In the genomic region with DNA sequence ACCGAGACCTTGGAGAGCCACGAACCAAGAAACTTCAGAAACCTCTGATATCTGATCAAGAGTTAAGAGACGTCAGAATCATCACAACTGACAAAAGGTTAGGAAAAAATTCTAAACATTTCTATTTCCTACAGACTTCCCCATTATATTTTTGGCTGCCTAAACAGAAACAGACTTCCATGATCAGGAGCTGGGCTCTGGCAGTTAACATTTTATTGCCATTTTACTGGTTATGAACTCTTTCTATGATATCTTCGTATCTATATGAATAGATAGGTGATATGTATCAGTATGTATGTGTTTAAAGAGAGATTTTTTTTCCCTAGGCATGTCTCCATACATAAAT, we compare ENCODE assay signal across 8 cellular contexts. TPM values are rescaled to one million over a fixed set of nuclear protein-coding genes. Genes with fewer than 3 reads are reported as not detected.
DNase-seq lines count a peak whose midpoint lies in the region; ATAC-seq and TF ChIP-seq lines count a peak whose summit lies in the region.

No MANE protein-coding gene starts in this region.

- no peaks in the 10 kb centered on the region for H3K36me3 ChIP-seq in Karpas-422 (ENCODE audit: insufficient read depth, low read length)
- H3K36me3 ChIP-seq in gastrocnemius medialis, result no peaks in the 10 kb centered on the region

- in situ Hi-C loops in gastrocnemius medialis (cut with MboI; ENCODE audit: low sequenced_read_pairs in 4 of 4), result loop anchor here in 3 of 4 donors (10.0 to 25.0 kb wide), 3 partner anchors 192 to 217 kb away; no protein-coding TSS in a partner anchor

- DNase-seq in NOMO-1 treated with DMSO at 0.1 percent for 48 hours (lab: John Stamatoyannopoulos, UW; ENCODE audit: unreplicated experiment) (peak; percentile 33), NOMO-1 treated with dmso at 0.1 percent for 144 hours (lab: John Stamatoyannopoulos, UW; ENCODE audit: unreplicated experiment) (no peak), Karpas-422 (no peak), epithelial cell of prostate (ENCODE audit: low read depth, low spot score) (no peak), gastrocnemius medialis (no peak), NCI-H146 (lab: John Stamatoyannopoulos, UW) (no peak), kidney glomerular epithelial cell (lab: John Stamatoyannopoulos, UW) (no peak)

- no peak overlapping the region for H3K9ac ChIP-seq in Karpas-422 (ENCODE audit: low read length)

- peak overlapping the region; percentile 73 for H2AFZ ChIP-seq in Karpas-422 (ENCODE audit: low read length)

- peak in 2 of 5 experiments; percentile 3 to 4 for TF ChIP-seq CTCF in gastrocnemius medialis (IDR thresholded peaks at IDR 0.05 in 4 of 5, conservative IDR thresholded peaks at IDR 0.05 in 1 of 5)

- intact Hi-C loops in gastrocnemius medialis (cut with DNase I; ENCODE audit: low total_unique reads), result loop anchor here (1.0 to 5.0 kb wide), 2 partner anchors 123 to 212 kb away; no protein-coding TSS in a partner anchor

- no peak for TF ChIP-seq POLR2A in gastrocnemius medialis (IDR thresholded peaks at IDR 0.05)

- H3K79me2 ChIP-seq in Karpas-422 (ENCODE audit: low read length), result no peaks in the 10 kb centered on the region

- H3K27me3 ChIP-seq in Karpas-422 (ENCODE audit: low read length), result no peaks in the 10 kb centered on the region
- H3K27me3 ChIP-seq in gastrocnemius medialis, result no peaks in the 10 kb centered on the region

- H3K9me2 ChIP-seq in Karpas-422 (replicated peaks; ENCODE audit: insufficient read depth, low read length), result no peaks in the 10 kb centered on the region

- H3K4me3 ChIP-seq in Karpas-422 (ENCODE audit: low read length) (peak overlapping the region; percentile 47; the same call in 1 of the 2 replicates), gastrocnemius medialis (peak overlapping the region in 3 of 4 donors; percentile 44 to 51 (median 50))

- H3K4me1 ChIP-seq in Karpas-422 (ENCODE audit: low read length), result peaks cover 3% of the 10 kb centered on the region
- peaks cover 0 to 5% of the 10 kb centered on the region in 2 donors for H3K4me1 ChIP-seq in gastrocnemius medialis

- ATAC-seq in gastrocnemius medialis, result no peak
- no peak for ATAC-seq in GM19467 (IDR thresholded peaks at IDR 0.05; ENCODE audit: unreplicated experiment)

- H3K27ac ChIP-seq in Karpas-422 (ENCODE audit: low read length) (no peak overlapping the region), epithelial cell of prostate (peak overlapping the region; percentile 87), gastrocnemius medialis (no peak overlapping the region)

- H4K20me1 ChIP-seq in Karpas-422 (ENCODE audit: insufficient read depth, low read depth, low read length), result no peaks in the 10 kb centered on the region

- no peaks in the 10 kb centered on the region for H3K9me3 ChIP-seq in Karpas-422 (ENCODE audit: low read length)
- no peaks in the 10 kb centered on the region for H3K9me3 ChIP-seq in gastrocnemius medialis

- peak overlapping the region; percentile 50 for H3K4me2 ChIP-seq in Karpas-422 (ENCODE audit: low read depth, low read length, poor library complexity, severe bottlenecking)

RNA-seq across cellular contexts. Expression of a gene that starts 31.1 kb away (rescaled TPM):
- not detected in 2 replicates for total RNA-seq in Karpas-422 (2014; rRNA removed; shearing (Covaris generic); ENCODE audit: low replicate concordance)
- not detected for total RNA-seq in gastrocnemius medialis
